In the genomic region with DNA sequence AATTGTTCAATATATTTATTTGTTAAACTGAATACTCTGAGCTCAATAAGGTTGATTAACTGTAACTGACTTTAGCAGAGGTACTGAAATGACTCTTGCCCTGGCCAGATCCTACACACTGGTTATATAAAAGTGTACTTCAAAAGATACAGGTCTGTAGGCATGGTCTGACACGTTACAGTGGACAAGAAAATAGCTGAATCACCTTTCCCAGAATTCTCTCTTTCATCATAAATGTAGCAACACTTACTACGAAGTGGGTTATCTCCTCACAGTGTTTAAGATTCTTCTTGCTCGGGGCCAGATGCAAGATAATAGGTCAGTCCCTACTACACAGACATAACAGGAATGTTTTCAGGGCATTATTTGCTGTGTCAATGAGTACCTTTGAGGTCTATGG, we compare ENCODE assay signal across 1 cellular context.
TF ChIP-seq lines count a peak whose summit lies in the region.

No MANE protein-coding gene starts in this region.

TF ChIP-seq in HepG2, 621 proteins besides CTCF, POLR2A, EP300 and RAD21 (continued from another document and continues in another):
- TF ChIP-seq, protein P1, sequence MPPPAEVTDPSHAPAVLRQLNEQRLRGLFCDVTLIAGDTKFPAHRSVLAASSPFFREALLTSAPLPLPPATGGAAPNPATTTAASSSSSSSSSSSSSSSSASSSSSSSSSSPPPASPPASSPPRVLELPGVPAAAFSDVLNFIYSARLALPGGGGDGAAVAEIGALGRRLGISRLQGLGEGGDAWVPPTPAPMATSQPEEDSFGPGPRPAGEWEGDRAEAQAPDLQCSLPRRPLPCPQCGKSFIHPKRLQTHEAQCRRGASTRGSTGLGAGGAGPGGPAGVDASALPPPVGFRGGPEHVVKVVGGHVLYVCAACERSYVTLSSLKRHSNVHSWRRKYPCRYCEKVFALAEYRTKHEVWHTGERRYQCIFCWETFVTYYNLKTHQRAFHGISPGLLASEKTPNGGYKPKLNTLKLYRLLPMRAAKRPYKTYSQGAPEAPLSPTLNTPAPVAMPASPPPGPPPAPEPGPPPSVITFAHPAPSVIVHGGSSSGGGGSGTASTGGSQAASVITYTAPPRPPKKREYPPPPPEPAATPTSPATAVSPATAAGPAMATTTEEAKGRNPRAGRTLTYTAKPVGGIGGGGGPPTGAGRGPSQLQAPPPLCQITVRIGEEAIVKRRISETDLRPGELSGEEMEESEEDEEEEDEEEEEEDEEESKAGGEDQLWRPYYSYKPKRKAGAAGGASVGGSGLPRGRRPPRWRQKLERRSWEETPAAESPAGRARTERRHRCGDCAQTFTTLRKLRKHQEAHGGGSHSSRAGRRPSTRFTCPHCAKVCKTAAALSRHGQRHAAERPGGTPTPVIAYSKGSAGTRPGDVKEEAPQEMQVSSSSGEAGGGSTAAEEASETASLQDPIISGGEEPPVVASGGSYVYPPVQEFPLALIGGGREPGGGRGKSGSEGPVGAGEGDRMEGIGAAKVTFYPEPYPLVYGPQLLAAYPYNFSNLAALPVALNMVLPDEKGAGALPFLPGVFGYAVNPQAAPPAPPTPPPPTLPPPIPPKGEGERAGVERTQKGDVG (CRISPR knock-in tag; IDR thresholded peaks at IDR 0.05; ENCODE audit: borderline replicate concordance), result no peak
- TF ChIP-seq HHEX (CRISPR knock-in tag; IDR thresholded peaks at IDR 0.05) (no peak), ZNF367 (CRISPR knock-in tag; IDR thresholded peaks at IDR 0.05; ENCODE audit: borderline replicate concordance) (no peak), NFE2 (CRISPR knock-in tag; IDR thresholded peaks at IDR 0.05) (peak; percentile 97), SOX5 (CRISPR knock-in tag; IDR thresholded peaks at IDR 0.05; ENCODE audit: borderline replicate concordance) (peak; percentile 75; the same call in 1 of the 2 replicates), FOSL2 (CRISPR knock-in tag; IDR thresholded peaks at IDR 0.05) (peak; percentile 83), TGIF2 (CRISPR knock-in tag; IDR thresholded peaks at IDR 0.05) (peak; percentile 60; the same call in 1 of the 2 replicates), ZKSCAN8 (CRISPR knock-in tag; IDR thresholded peaks at IDR 0.05; ENCODE audit: borderline replicate concordance) (peak; percentile 66; the same call in 1 of the 2 replicates), HOXA3 (CRISPR knock-in tag; IDR thresholded peaks at IDR 0.05) (no peak), THAP11 (CRISPR knock-in tag; IDR thresholded peaks at IDR 0.05) (peak; percentile 64), NR2F6 (IDR thresholded peaks at IDR 0.05) (peak; percentile 42; the same call in 1 of the 2 replicates), NR2F6 (CRISPR knock-in tag; IDR thresholded peaks at IDR 0.05) (no peak), KDM5B (CRISPR knock-in tag; IDR thresholded peaks at IDR 0.05; ENCODE audit: borderline replicate concordance) (no peak), ZNF235 (CRISPR knock-in tag; IDR thresholded peaks at IDR 0.05; ENCODE audit: borderline replicate concordance) (no peak), HNRNPL (IDR thresholded peaks at IDR 0.05; ENCODE audit: low read depth, low read length) (no peak), ZSCAN9 (CRISPR knock-in tag; IDR thresholded peaks at IDR 0.05; ENCODE audit: borderline replicate concordance) (0 out of 2 replicates have a peak, but pooled peaks have one; percentile 63), ZEB1 (IDR thresholded peaks at IDR 0.05; ENCODE audit: insufficient replicate concordance, low read depth) (no peak), RARA (CRISPR knock-in tag; IDR thresholded peaks at IDR 0.05) (peak; percentile 80), DNMT3B (CRISPR knock-in tag; conservative IDR thresholded peaks at IDR 0.05) (peak; percentile 88; the same call in 1 of the 2 replicates), ZNF530 (CRISPR knock-in tag; IDR thresholded peaks at IDR 0.05; ENCODE audit: low read depth) (no peak), PPARG (CRISPR knock-in tag; conservative IDR thresholded peaks at IDR 0.05) (0 out of 2 replicates have a peak, but pooled peaks have one; percentile 36), MAFF (IDR thresholded peaks at IDR 0.05; ENCODE audit: low read depth, low read length) (peak; percentile 61; the same call in 1 of the 2 replicates), SOX13 (IDR thresholded peaks at IDR 0.05) (no peak), SOX13 (CRISPR knock-in tag; conservative IDR thresholded peaks at IDR 0.05 in 1 of 2, IDR thresholded peaks at IDR 0.05 in 1 of 2) (peak in 1 of 2 experiments; percentile 75; a peak in 2 of 4 replicates), FOXA3 (CRISPR knock-in tag; IDR thresholded peaks at IDR 0.05) (peak; percentile 45), SOX6 (IDR thresholded peaks at IDR 0.05) (no peak), SOX6 (CRISPR knock-in tag; IDR thresholded peaks at IDR 0.05) (peak; percentile 41; the same call in 1 of the 2 replicates), ZNF792 (CRISPR knock-in tag; IDR thresholded peaks at IDR 0.05) (no peak), ZSCAN31 (CRISPR knock-in tag; IDR thresholded peaks at IDR 0.05; ENCODE audit: low read depth) (no peak), GABPA (IDR thresholded peaks at IDR 0.05; ENCODE audit: low read depth, low read length) (no peak), GABPA (CRISPR knock-in tag; IDR thresholded peaks at IDR 0.05; ENCODE audit: low read depth) (no peak), MIXL1 (CRISPR knock-in tag; IDR thresholded peaks at IDR 0.05) (no peak; the same call in 1 of the 2 replicates), SSRP1 (CRISPR knock-in tag; IDR thresholded peaks at IDR 0.05) (peak; percentile 33; the same call in 1 of the 2 replicates), RCOR2 (CRISPR knock-in tag; IDR thresholded peaks at IDR 0.05) (peak; percentile 29; the same call in 1 of the 2 replicates), NFIC (IDR thresholded peaks at IDR 0.05; ENCODE audit: low read length) (peak; percentile 46; the same call in 1 of the 2 replicates), KDM6A (CRISPR knock-in tag; IDR thresholded peaks at IDR 0.05; ENCODE audit: low read depth) (no peak), KDM3A (CRISPR knock-in tag; IDR thresholded peaks at IDR 0.05; ENCODE audit: low read depth) (no peak)
- TF ChIP-seq, protein P2, sequence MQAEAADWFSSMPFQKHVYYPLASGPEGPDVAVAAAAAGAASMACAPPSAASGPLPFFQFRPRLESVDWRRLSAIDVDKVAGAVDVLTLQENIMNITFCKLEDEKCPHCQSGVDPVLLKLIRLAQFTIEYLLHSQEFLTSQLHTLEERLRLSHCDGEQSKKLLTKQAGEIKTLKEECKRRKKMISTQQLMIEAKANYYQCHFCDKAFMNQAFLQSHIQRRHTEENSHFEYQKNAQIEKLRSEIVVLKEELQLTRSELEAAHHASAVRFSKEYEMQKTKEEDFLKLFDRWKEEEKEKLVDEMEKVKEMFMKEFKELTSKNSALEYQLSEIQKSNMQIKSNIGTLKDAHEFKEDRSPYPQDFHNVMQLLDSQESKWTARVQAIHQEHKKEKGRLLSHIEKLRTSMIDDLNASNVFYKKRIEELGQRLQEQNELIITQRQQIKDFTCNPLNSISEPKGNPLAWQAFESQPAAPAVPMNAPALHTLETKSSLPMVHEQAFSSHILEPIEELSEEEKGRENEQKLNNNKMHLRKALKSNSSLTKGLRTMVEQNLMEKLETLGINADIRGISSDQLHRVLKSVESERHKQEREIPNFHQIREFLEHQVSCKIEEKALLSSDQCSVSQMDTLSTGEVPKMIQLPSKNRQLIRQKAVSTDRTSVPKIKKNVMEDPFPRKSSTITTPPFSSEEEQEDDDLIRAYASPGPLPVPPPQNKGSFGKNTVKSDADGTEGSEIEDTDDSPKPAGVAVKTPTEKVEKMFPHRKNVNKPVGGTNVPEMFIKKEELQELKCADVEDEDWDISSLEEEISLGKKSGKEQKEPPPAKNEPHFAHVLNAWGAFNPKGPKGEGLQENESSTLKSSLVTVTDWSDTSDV (CRISPR knock-in tag; IDR thresholded peaks at IDR 0.05), result no peak
- TF ChIP-seq, protein P3, sequence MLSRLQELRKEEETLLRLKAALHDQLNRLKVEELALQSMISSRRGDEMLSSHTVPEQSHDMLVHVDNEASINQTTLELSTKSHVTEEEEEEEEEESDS (CRISPR knock-in tag; IDR thresholded peaks at IDR 0.05; ENCODE audit: borderline replicate concordance), result no peak
- TF ChIP-seq, protein P4, sequence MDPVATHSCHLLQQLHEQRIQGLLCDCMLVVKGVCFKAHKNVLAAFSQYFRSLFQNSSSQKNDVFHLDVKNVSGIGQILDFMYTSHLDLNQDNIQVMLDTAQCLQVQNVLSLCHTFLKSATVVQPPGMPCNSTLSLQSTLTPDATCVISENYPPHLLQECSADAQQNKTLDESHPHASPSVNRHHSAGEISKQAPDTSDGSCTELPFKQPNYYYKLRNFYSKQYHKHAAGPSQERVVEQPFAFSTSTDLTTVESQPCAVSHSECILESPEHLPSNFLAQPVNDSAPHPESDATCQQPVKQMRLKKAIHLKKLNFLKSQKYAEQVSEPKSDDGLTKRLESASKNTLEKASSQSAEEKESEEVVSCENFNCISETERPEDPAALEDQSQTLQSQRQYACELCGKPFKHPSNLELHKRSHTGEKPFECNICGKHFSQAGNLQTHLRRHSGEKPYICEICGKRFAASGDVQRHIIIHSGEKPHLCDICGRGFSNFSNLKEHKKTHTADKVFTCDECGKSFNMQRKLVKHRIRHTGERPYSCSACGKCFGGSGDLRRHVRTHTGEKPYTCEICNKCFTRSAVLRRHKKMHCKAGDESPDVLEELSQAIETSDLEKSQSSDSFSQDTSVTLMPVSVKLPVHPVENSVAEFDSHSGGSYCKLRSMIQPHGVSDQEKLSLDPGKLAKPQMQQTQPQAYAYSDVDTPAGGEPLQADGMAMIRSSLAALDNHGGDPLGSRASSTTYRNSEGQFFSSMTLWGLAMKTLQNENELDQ (CRISPR knock-in tag; IDR thresholded peaks at IDR 0.05; ENCODE audit: borderline replicate concordance), result no peak
- TF ChIP-seq, protein P5, sequence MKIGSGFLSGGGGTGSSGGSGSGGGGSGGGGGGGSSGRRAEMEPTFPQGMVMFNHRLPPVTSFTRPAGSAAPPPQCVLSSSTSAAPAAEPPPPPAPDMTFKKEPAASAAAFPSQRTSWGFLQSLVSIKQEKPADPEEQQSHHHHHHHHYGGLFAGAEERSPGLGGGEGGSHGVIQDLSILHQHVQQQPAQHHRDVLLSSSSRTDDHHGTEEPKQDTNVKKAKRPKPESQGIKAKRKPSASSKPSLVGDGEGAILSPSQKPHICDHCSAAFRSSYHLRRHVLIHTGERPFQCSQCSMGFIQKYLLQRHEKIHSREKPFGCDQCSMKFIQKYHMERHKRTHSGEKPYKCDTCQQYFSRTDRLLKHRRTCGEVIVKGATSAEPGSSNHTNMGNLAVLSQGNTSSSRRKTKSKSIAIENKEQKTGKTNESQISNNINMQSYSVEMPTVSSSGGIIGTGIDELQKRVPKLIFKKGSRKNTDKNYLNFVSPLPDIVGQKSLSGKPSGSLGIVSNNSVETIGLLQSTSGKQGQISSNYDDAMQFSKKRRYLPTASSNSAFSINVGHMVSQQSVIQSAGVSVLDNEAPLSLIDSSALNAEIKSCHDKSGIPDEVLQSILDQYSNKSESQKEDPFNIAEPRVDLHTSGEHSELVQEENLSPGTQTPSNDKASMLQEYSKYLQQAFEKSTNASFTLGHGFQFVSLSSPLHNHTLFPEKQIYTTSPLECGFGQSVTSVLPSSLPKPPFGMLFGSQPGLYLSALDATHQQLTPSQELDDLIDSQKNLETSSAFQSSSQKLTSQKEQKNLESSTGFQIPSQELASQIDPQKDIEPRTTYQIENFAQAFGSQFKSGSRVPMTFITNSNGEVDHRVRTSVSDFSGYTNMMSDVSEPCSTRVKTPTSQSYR (CRISPR knock-in tag; IDR thresholded peaks at IDR 0.05; ENCODE audit: borderline replicate concordance), result 0 out of 2 replicates have a peak, but pooled peaks have one; percentile 13
- TF ChIP-seq, protein P6, sequence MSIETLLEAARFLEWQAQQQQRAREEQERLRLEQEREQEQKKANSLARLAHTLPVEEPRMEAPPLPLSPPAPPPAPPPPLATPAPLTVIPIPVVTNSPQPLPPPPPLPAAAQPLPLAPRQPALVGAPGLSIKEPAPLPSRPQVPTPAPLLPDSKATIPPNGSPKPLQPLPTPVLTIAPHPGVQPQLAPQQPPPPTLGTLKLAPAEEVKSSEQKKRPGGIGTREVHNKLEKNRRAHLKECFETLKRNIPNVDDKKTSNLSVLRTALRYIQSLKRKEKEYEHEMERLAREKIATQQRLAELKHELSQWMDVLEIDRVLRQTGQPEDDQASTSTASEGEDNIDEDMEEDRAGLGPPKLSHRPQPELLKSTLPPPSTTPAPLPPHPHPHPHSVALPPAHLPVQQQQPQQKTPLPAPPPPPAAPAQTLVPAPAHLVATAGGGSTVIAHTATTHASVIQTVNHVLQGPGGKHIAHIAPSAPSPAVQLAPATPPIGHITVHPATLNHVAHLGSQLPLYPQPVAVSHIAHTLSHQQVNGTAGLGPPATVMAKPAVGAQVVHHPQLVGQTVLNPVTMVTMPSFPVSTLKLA (IDR thresholded peaks at IDR 0.05), result no peak
- TF ChIP-seq, protein P7, sequence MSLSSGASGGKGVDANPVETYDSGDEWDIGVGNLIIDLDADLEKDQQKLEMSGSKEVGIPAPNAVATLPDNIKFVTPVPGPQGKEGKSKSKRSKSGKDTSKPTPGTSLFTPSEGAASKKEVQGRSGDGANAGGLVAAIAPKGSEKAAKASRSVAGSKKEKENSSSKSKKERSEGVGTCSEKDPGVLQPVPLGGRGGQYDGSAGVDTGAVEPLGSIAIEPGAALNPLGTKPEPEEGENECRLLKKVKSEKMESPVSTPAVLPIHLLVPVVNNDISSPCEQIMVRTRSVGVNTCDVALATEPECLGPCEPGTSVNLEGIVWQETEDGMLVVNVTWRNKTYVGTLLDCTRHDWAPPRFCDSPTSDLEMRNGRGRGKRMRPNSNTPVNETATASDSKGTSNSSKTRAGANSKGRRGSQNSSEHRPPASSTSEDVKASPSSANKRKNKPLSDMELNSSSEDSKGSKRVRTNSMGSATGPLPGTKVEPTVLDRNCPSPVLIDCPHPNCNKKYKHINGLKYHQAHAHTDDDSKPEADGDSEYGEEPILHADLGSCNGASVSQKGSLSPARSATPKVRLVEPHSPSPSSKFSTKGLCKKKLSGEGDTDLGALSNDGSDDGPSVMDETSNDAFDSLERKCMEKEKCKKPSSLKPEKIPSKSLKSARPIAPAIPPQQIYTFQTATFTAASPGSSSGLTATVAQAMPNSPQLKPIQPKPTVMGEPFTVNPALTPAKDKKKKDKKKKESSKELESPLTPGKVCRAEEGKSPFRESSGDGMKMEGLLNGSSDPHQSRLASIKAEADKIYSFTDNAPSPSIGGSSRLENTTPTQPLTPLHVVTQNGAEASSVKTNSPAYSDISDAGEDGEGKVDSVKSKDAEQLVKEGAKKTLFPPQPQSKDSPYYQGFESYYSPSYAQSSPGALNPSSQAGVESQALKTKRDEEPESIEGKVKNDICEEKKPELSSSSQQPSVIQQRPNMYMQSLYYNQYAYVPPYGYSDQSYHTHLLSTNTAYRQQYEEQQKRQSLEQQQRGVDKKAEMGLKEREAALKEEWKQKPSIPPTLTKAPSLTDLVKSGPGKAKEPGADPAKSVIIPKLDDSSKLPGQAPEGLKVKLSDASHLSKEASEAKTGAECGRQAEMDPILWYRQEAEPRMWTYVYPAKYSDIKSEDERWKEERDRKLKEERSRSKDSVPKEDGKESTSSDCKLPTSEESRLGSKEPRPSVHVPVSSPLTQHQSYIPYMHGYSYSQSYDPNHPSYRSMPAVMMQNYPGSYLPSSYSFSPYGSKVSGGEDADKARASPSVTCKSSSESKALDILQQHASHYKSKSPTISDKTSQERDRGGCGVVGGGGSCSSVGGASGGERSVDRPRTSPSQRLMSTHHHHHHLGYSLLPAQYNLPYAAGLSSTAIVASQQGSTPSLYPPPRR (CRISPR knock-in tag; IDR thresholded peaks at IDR 0.05; ENCODE audit: borderline replicate concordance), result no peak
- TF ChIP-seq, protein P8, sequence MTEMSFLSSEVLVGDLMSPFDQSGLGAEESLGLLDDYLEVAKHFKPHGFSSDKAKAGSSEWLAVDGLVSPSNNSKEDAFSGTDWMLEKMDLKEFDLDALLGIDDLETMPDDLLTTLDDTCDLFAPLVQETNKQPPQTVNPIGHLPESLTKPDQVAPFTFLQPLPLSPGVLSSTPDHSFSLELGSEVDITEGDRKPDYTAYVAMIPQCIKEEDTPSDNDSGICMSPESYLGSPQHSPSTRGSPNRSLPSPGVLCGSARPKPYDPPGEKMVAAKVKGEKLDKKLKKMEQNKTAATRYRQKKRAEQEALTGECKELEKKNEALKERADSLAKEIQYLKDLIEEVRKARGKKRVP (CRISPR knock-in tag; IDR thresholded peaks at IDR 0.05), result peak in 1 of 2 experiments; percentile 45; a peak in 1 of 4 replicates
